ENCODE assay signal across 9 cellular contexts in the genomic region with DNA sequence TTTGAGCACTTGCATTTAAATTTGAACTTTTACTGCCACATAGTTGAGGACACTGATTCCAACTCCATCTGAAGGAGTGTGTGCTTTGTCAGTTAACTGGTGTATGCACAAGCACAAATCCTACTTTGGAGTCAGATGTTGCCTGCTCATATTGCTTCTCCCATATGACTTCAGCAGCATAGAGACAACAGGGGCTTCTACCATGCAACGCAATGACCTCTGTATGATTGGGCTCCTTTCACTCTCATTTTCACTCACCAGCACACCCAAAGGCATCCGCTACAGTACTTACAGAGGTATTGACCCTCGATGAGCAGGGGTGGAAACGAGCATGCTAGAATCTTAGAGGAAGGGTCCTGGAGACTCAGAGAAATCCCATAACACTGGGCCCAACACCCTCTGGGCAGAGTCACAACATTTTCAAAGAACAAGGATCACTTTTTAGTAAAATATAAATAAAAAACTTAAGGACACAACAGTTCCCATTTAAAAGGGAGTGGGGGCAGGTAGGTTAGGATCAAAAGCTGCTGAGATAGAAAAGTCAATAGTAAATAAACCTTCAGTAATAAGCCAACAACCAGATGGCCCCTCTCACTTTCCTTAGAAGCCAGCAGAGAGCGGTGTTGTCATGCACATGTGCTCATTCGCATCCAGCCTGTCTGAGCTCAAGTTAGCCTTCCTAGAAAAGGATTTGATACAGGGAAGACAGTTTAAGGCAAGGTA.
DNase-seq lines count a peak whose midpoint lies in the region; ATAC-seq and TF ChIP-seq lines count a peak whose summit lies in the region.
"Had no signal": no experiment of that assay in that cellular context is flagged by ENCODE, and none has a peak within 500 bp of the region (broad histone marks: within the 10 kb centered on the region; RNA-seq: fewer than 3 reads in every experiment).

No MANE protein-coding gene starts in this region.

- H3K27ac Mint-ChIP-seq in brain, result peak overlapping the region in 2 of 5 experiments; percentile 5 to 58
- no peak overlapping the region for H3K27ac Mint-ChIP-seq in activated CD4-positive, alpha-beta T cell treated with anti-CD3 and anti-CD28 coated beads, Interleukin-2, amount 10 ng/mL, durations not matched to agents 24 days and 14 days

- H3K4me1 ChIP-seq in testis, result no peaks in the 10 kb centered on the region

- H3K27me3 ChIP-seq in testis, result no peaks in the 10 kb centered on the region

- no peaks in the 10 kb centered on the region for H3K36me3 ChIP-seq in testis (ENCODE audit: low read depth, missing control alignments)

- H3K27ac ChIP-seq in testis, result no peak overlapping the region

- ATAC-seq in Right ventricle myocardium inferior (peak; percentile 72), HG03457 (IDR thresholded peaks at IDR 0.05; ENCODE audit: unreplicated experiment) (peak; percentile 57)

- intact Hi-C loops in Right ventricle myocardium inferior (cut with DNase I), result no loop called here
- intact Hi-C loops in cardiac septum (cut with DNase I), result loop anchor here (10.0 kb wide), 1 partner anchor 1099 kb away; no protein-coding TSS in a partner anchor
- intact Hi-C loops in testis (cut with DNase I; ENCODE audit: low total_unique reads), result no loop called here
- intact Hi-C loops in activated CD4-positive, alpha-beta T cell treated with anti-CD3 and anti-CD28 coated beads, Interleukin-2, amount 10 ng/mL, durations not matched to agents 24 days and 14 days (cut with micrococcal nuclease), result no loop called here

- H3K4me3 Mint-ChIP-seq in brain, result no peak overlapping the region
- H3K4me3 Mint-ChIP-seq in activated CD4-positive, alpha-beta T cell treated with anti-CD3 and anti-CD28 coated beads, Interleukin-2, amount 10 ng/mL, durations not matched to agents 24 days and 14 days, result no peak overlapping the region
- H3K4me3 Mint-ChIP-seq: central memory CD8-positive, alpha-beta T cell had no signal

- peaks cover 5% of the 10 kb centered on the region for H3K4me1 Mint-ChIP-seq in brain
- no peaks in the 10 kb centered on the region for H3K4me1 Mint-ChIP-seq in activated CD4-positive, alpha-beta T cell treated with anti-CD3 and anti-CD28 coated beads, Interleukin-2, amount 10 ng/mL, durations not matched to agents 24 days and 14 days
- H3K4me1 Mint-ChIP-seq: central memory CD8-positive, alpha-beta T cell had no signal

- no peaks in the 10 kb centered on the region for H3K36me3 Mint-ChIP-seq in brain
- no peaks in the 10 kb centered on the region for H3K36me3 Mint-ChIP-seq in activated CD4-positive, alpha-beta T cell treated with anti-CD3 and anti-CD28 coated beads, Interleukin-2, amount 10 ng/mL, durations not matched to agents 24 days and 14 days (ENCODE audit: low read depth)

- peaks cover 0 to 6% (median 0%) of the 10 kb centered on the region in 5 experiments for H3K9me3 Mint-ChIP-seq in brain
- H3K9me3 Mint-ChIP-seq in activated CD4-positive, alpha-beta T cell treated with anti-CD3 and anti-CD28 coated beads, Interleukin-2, amount 10 ng/mL, durations not matched to agents 24 days and 14 days, result no peaks in the 10 kb centered on the region
- H3K9me3 Mint-ChIP-seq: central memory CD8-positive, alpha-beta T cell had no signal

- H3K27me3 Mint-ChIP-seq in brain, result peaks cover 3% of the 10 kb centered on the region
- no peaks in the 10 kb centered on the region for H3K27me3 Mint-ChIP-seq in activated CD4-positive, alpha-beta T cell treated with anti-CD3 and anti-CD28 coated beads, Interleukin-2, amount 10 ng/mL, durations not matched to agents 24 days and 14 days
- H3K27me3 Mint-ChIP-seq: central memory CD8-positive, alpha-beta T cell had no signal

- no peaks in the 10 kb centered on the region for H3K9me3 ChIP-seq in testis

- no peak overlapping the region for H3K4me3 ChIP-seq in testis

- TF ChIP-seq CTCF in brain (conservative IDR thresholded peaks at IDR 0.05) (peak; percentile 86 to 93), testis (IDR thresholded peaks at IDR 0.05) (peak; percentile 38 to 76 (median 62))

- WGBS in testis, 2 donors, result 23 to 29% methylated on average over 6 of the region's 6 CpGs

- DNase-seq in Right ventricle myocardium inferior (ENCODE audit: missing footprints) (no peak), cardiac septum (ENCODE audit: low spot score) (no peak), NCI-H524 treated with DMSO at 0.1 percent for 48 hours (lab: John Stamatoyannopoulos, UW) (peak; percentile 17), iPS-NIHi7 (ENCODE audit: extremely low spot score) (peak; percentile 86), testis (peak; percentile 73)
- DNase-seq in activated CD4-positive, alpha-beta T cell treated with anti-CD3 and anti-CD28 coated beads, Interleukin-2, amount 10 ng/mL, durations not matched to agents 24 days and 14 days, result no peak

- no peak for TF ChIP-seq POLR2A in testis (IDR thresholded peaks at IDR 0.05)

Comparison
In these comparisons a context has a peak if more than half of its experiments do, and no peak if none do; other contexts are left out.
1. DNase-seq: peak in NCI-H524 treated with DMSO at 0.1 percent for 48 hours (single experiment), iPS-NIHi7 (single experiment) and testis (single experiment); none in Right ventricle myocardium inferior (single experiment), cardiac septum (single experiment) and activated CD4-positive, alpha-beta T cell treated with anti-CD3 and anti-CD28 coated beads, Interleukin-2, amount 10 ng/mL, durations not matched to agents 24 days and 14 days (single experiment).